Comparison of ENCODE assay signal across 8 cellular contexts in genomic region chr13:41193469-41193868, GRCh38. TPM values are rescaled to one million over a fixed set of nuclear protein-coding genes. Genes with fewer than 3 reads are reported as not detected.
DNase-seq lines count a peak whose midpoint lies in the region; ATAC-seq and TF ChIP-seq lines count a peak whose summit lies in the region.

No MANE protein-coding gene starts in this region.

- H3K27ac Mint-ChIP-seq in central memory CD8-positive, alpha-beta T cell (ENCODE audit: low read depth), result peak overlapping the region; percentile 92
- H3K27ac Mint-ChIP-seq in naive thymus-derived CD4-positive, alpha-beta T cell, result peak overlapping the region in 8 of 9 donors; percentile 46 to 94 (median 86)

- no peaks in the 10 kb centered on the region for H3K27me3 Mint-ChIP-seq in central memory CD8-positive, alpha-beta T cell
- H3K27me3 Mint-ChIP-seq in naive thymus-derived CD4-positive, alpha-beta T cell, result no peaks in the 10 kb centered on the region

- H3K36me3 ChIP-seq in ACC112 (ENCODE audit: insufficient read depth, low read length) (no peaks in the 10 kb centered on the region), HUES6 (ENCODE audit: control insufficient read depth, insufficient read depth, low read length) (peaks cover 10% of the 10 kb centered on the region; the same call in 1 of the 2 replicates)
- H3K36me3 ChIP-seq in naive thymus-derived CD4-positive, alpha-beta T cell (ENCODE audit: control insufficient read depth in 2 of 3, insufficient read depth in 3 of 3, low read length in 3 of 3), result peaks cover 0 to 6% (median 0%) of the 10 kb centered on the region in 3 experiments

- intact Hi-C loops in naive thymus-derived CD4-positive, alpha-beta T cell (cut with micrococcal nuclease), result loop anchor here in 1 of 2 donors (5.0 to 10.0 kb wide), 2 partner anchors 264 to 1539 kb away; partner anchors contain the start of genes COG6 and RGCC

- H3K9me3 Mint-ChIP-seq in central memory CD8-positive, alpha-beta T cell, result no peaks in the 10 kb centered on the region
- H3K9me3 Mint-ChIP-seq in naive thymus-derived CD4-positive, alpha-beta T cell, result peaks cover 0 to 10% (median 1%) of the 10 kb centered on the region in 11 donors

- TF ChIP-seq POLR2A in GM18505 (IDR thresholded peaks at IDR 0.05; ENCODE audit: borderline replicate concordance, extremely low read depth, insufficient read depth, insufficient read length), result no peak

- H3K4me1 Mint-ChIP-seq in central memory CD8-positive, alpha-beta T cell, result peaks cover 22% of the 10 kb centered on the region
- H3K4me1 Mint-ChIP-seq in naive thymus-derived CD4-positive, alpha-beta T cell, result peaks cover 25 to 50% (median 41%) of the 10 kb centered on the region in 7 donors

- peaks cover 20% of the 10 kb centered on the region for H3K4me1 ChIP-seq in ACC112 (ENCODE audit: control insufficient read depth, insufficient read depth, low read length, unreplicated experiment)
- 0 out of 2 replicates have a peak, but pooled peaks cover 6% of the 10 kb centered on the region for H3K4me1 ChIP-seq in HUES6 (ENCODE audit: control insufficient read depth, insufficient read depth, low read length)
- H3K4me1 ChIP-seq in naive thymus-derived CD4-positive, alpha-beta T cell (ENCODE audit: control insufficient read depth in 2 of 2, insufficient read depth in 2 of 2, low read length in 2 of 2), result peaks cover 0 to 13% of the 10 kb centered on the region in 2 donors

- H3K27me3 ChIP-seq in ACC112 (ENCODE audit: insufficient read depth, low read length) (no peaks in the 10 kb centered on the region), HUES6 (ENCODE audit: control insufficient read depth, insufficient read depth, low read length) (no peaks in the 10 kb centered on the region)
- no peaks in the 10 kb centered on the region for H3K27me3 ChIP-seq in naive thymus-derived CD4-positive, alpha-beta T cell (ENCODE audit: control insufficient read depth in 2 of 2, insufficient read depth in 2 of 2, low read length in 2 of 2)

- H3K36me3 Mint-ChIP-seq in central memory CD8-positive, alpha-beta T cell (ENCODE audit: insufficient read depth), result peaks cover 13% of the 10 kb centered on the region
- peaks cover 0 to 36% (median 20%) of the 10 kb centered on the region in 5 donors for H3K36me3 Mint-ChIP-seq in naive thymus-derived CD4-positive, alpha-beta T cell

- H3K4me3 ChIP-seq in ACC112 (ENCODE audit: low read depth, low read length) (peak overlapping the region; percentile 79; the same call in 1 of the 2 replicates), HUES6 (ENCODE audit: low read depth, low read length) (peak overlapping the region; percentile 74)
- peak overlapping the region; percentile 85 for H3K4me3 ChIP-seq in naive thymus-derived CD4-positive, alpha-beta T cell (ENCODE audit: low read length)

- peak overlapping the region; percentile 77 for H3K9ac ChIP-seq in HUES6 (ENCODE audit: low read length)

- H3K9me3 ChIP-seq in HUES6 (ENCODE audit: control insufficient read depth, insufficient read depth, low read depth, low read length), result peaks cover 6% of the 10 kb centered on the region; the same call in 1 of the 2 replicates
- H3K9me3 ChIP-seq in naive thymus-derived CD4-positive, alpha-beta T cell (ENCODE audit: control insufficient read depth in 2 of 3, low read length in 3 of 3), result no peaks in the 10 kb centered on the region

- peak overlapping the region; percentile 92 for H3K4me3 Mint-ChIP-seq in central memory CD8-positive, alpha-beta T cell
- peak overlapping the region; percentile 87 to 98 (median 94) for H3K4me3 Mint-ChIP-seq in naive thymus-derived CD4-positive, alpha-beta T cell

- H2AFZ ChIP-seq in ACC112 (ENCODE audit: low read length, unreplicated experiment), result no peak overlapping the region

- DNase-seq in central memory CD8-positive, alpha-beta T cell (ENCODE audit: low spot score in 2 of 2), result no peak
- DNase-seq in naive thymus-derived CD4-positive, alpha-beta T cell, result no peak
- DNase-seq in cerebellar cortex (ENCODE audit: low spot score) (no peak), SHP77 (lab: John Stamatoyannopoulos, UW) (no peak), islet precursor cell (no peak)

- CTCF ChIA-PET in naive thymus-derived CD4-positive, alpha-beta T cell (lab: Charles Lee), result interaction anchor here (0.7 kb wide), 1 partner anchor 106 kb away, joined by 3 read pairs; no protein-coding TSS in a partner anchor

- peaks cover 8% of the 10 kb centered on the region for H3K79me2 ChIP-seq in ACC112 (ENCODE audit: control insufficient read depth, insufficient read depth, low read length, unreplicated experiment)

- ATAC-seq in central memory CD8-positive, alpha-beta T cell (replicated peaks; ENCODE audit: extremely low read depth, poor library complexity, severe bottlenecking), result no peak
- ATAC-seq in naive thymus-derived CD4-positive, alpha-beta T cell, result no peak
- no peak for ATAC-seq in GM18505 (IDR thresholded peaks at IDR 0.05; ENCODE audit: unreplicated experiment)

- no peak overlapping the region for H3K27ac ChIP-seq in ACC112 (ENCODE audit: low read depth, low read length)
- H3K27ac ChIP-seq in HUES6 (ENCODE audit: low read depth, low read length), result no peak overlapping the region
- H3K27ac ChIP-seq in naive thymus-derived CD4-positive, alpha-beta T cell (ENCODE audit: low read depth, low read length), result no peak overlapping the region

- POLR2A ChIA-PET in naive thymus-derived CD4-positive, alpha-beta T cell (lab: Charles Lee), result no interaction called here

RNA-seq across cellular contexts. Expression of gene KBTBD7, which starts 0.9 kb away (rescaled TPM):
- 10 to 100 TPM in 3 of 5 experiments, 1 to 10 TPM in 2; 2.8 to 12.9 (median 11.5) TPM for total RNA-seq in naive thymus-derived CD4-positive, alpha-beta T cell
- polyA plus RNA-seq in naive thymus-derived CD4-positive, alpha-beta T cell, result 10 to 100 TPM in 1 of 2 donors, 1 to 10 TPM in 1; 6.5 to 12.1 TPM
